Comparison of ENCODE assay signal across 27 cellular contexts in the genomic region with DNA sequence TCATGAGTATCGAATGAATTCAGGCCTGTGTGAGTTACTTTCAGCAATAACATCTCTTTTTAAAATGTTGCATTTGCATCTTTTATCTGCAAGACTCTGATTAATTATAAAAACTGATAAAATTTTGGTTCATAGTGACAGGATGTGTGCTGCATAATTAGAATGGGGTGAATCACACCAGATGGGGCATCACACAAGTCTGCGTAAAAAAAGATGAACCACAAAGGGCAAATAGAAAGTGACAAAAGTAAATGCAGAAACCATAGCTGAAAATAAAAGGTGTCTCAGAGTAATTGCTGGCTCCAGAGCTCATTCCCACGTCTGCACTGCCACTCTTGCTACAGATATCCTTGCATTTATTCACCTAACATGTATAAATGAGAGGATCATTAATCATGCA.
DNase-seq lines count a peak whose midpoint lies in the region; ATAC-seq and TF ChIP-seq lines count a peak whose summit lies in the region.
"Had no signal": no experiment of that assay in that cellular context is flagged by ENCODE, and none has a peak within 500 bp of the region (broad histone marks: within the 10 kb centered on the region; RNA-seq: fewer than 3 reads in every experiment).

No MANE protein-coding gene starts in this region.

- H3K27ac ChIP-seq in caudate nucleus (ENCODE audit: low read depth, low read length) (peak overlapping the region; percentile 46), right atrium auricular region (no peak overlapping the region)
- H3K27ac ChIP-seq: RWPE1, SK-N-MC, stomach had no signal

- H3K4me1 Mint-ChIP-seq in activated naive CD8-positive, alpha-beta T cell (ENCODE audit: low read depth): peaks cover 6% of the 10 kb centered on the region
- H3K4me1 Mint-ChIP-seq in activated naive CD8-positive, alpha-beta T cell treated with anti-CD3 and anti-CD28 coated beads for 36 hours: peaks cover 7% of the 10 kb centered on the region
- H3K4me1 Mint-ChIP-seq in stimulated activated naive CD8-positive, alpha-beta T cell treated with anti-CD3 and anti-CD28 coated beads, Interleukin-15, amount 100 ng/mL, for 72 hours: peaks cover 9% of the 10 kb centered on the region
- H3K4me1 Mint-ChIP-seq: central memory CD8-positive, alpha-beta T cell had no signal

- no peaks in the 10 kb centered on the region for H3K9me3 ChIP-seq in right atrium auricular region
- H3K9me3 ChIP-seq: BE2C, stomach had no signal

- H3K27me3 Mint-ChIP-seq in activated naive CD8-positive, alpha-beta T cell: no peaks in the 10 kb centered on the region
- H3K27me3 Mint-ChIP-seq in activated naive CD8-positive, alpha-beta T cell treated with anti-CD3 and anti-CD28 coated beads for 36 hours: no peaks in the 10 kb centered on the region
- H3K27me3 Mint-ChIP-seq in stimulated activated naive CD8-positive, alpha-beta T cell treated with anti-CD3 and anti-CD28 coated beads, Interleukin-15, amount 100 ng/mL, for 72 hours: no peaks in the 10 kb centered on the region
- H3K27me3 Mint-ChIP-seq: activated B cell treated with CpG ODN at 0.5 μM for 24 hours; central memory CD8-positive, alpha-beta T cell; effector memory CD8-positive, alpha-beta T cell; IgD-negative memory B cell had no signal

- ATAC-seq in HG03175 (IDR thresholded peaks at IDR 0.05; ENCODE audit: unreplicated experiment): peak; percentile 63
- peak; percentile 61 for ATAC-seq in stimulated activated naive CD8-positive, alpha-beta T cell treated with anti-CD3 and anti-CD28 coated beads, Interleukin-15, amount 100 ng/mL, for 72 hours
- no peak for ATAC-seq in HG03159 (IDR thresholded peaks at IDR 0.05; ENCODE audit: unreplicated experiment)
- ATAC-seq: CD8-positive, alpha-beta T cell; effector memory CD8-positive, alpha-beta T cell; left lobe of liver had no signal

- H3K4me1 ChIP-seq in right atrium auricular region: no peaks in the 10 kb centered on the region
- H3K4me1 ChIP-seq: BE2C, stomach had no signal

- no peak overlapping the region for H3K4me3 Mint-ChIP-seq in activated naive CD8-positive, alpha-beta T cell
- no peak overlapping the region for H3K4me3 Mint-ChIP-seq in activated naive CD8-positive, alpha-beta T cell treated with anti-CD3 and anti-CD28 coated beads for 36 hours
- H3K4me3 Mint-ChIP-seq in stimulated activated naive CD8-positive, alpha-beta T cell treated with anti-CD3 and anti-CD28 coated beads, Interleukin-15, amount 100 ng/mL, for 72 hours: no peak overlapping the region
- H3K4me3 Mint-ChIP-seq: CD8-positive, alpha-beta T cell; central memory CD8-positive, alpha-beta T cell; effector memory CD8-positive, alpha-beta T cell had no signal

- no peaks in the 10 kb centered on the region for H3K27me3 ChIP-seq in right atrium auricular region
- H3K27me3 ChIP-seq: BE2C, stomach had no signal

- DNase-seq in activated naive CD8-positive, alpha-beta T cell treated with anti-CD3 and anti-CD28 coated beads for 36 hours: no peak
- DNase-seq in caudate nucleus (lab: John Stamatoyannopoulos, UW): no peak
- no peak for DNase-seq in stimulated activated naive CD8-positive, alpha-beta T cell treated with anti-CD3 and anti-CD28 coated beads, Interleukin-15, amount 100 ng/mL, for 72 hours
- no peak for DNase-seq in right atrium auricular region (ENCODE audit: low spot score)
- no peak for DNase-seq in DMS153 (lab: John Stamatoyannopoulos, UW)
- DNase-seq: activated B cell treated with CpG ODN at 0.5 μM for 24 hours; activated CD4-positive, alpha-beta T cell treated with anti-CD3 and anti-CD28 coated beads, Interleukin-2, amount 50 U/mL, for 48 hours; activated CD8-positive, alpha-beta memory T cell treated with anti-CD3 and anti-CD28 coated beads, Interleukin-2, amount 50 U/mL, for 4 hours; aorta; BE2C; CD8-positive, alpha-beta T cell; effector memory CD8-positive, alpha-beta T cell; mesenchymal stem cell; NCI-H1092; NCI-H1694 treated with DMSO at 0.1 percent for 48 hours; NCI-H510A; stimulated activated CD4-positive, alpha-beta T cell treated with anti-CD3 and anti-CD28 coated beads, Interleukin-15, amount 100 ng/mL, for 24 hours; stomach had no signal

- no peaks in the 10 kb centered on the region for H3K36me3 ChIP-seq in right atrium auricular region
- H3K36me3 ChIP-seq: BE2C, stomach had no signal

- peak overlapping the region; percentile 77 for H3K27ac Mint-ChIP-seq in activated naive CD8-positive, alpha-beta T cell
- H3K27ac Mint-ChIP-seq in activated naive CD8-positive, alpha-beta T cell treated with anti-CD3 and anti-CD28 coated beads for 36 hours: no peak overlapping the region
- no peak overlapping the region for H3K27ac Mint-ChIP-seq in stimulated activated naive CD8-positive, alpha-beta T cell treated with anti-CD3 and anti-CD28 coated beads, Interleukin-15, amount 100 ng/mL, for 72 hours
- H3K27ac Mint-ChIP-seq: activated B cell treated with CpG ODN at 0.5 μM for 24 hours; activated naive CD4-positive, alpha-beta T cell treated with anti-CD3 and anti-CD28 coated beads, Interleukin-2, amount 50 U/mL, for 72 hours; CD8-positive, alpha-beta T cell; effector memory CD8-positive, alpha-beta T cell; IgD-negative memory B cell had no signal

- H3K4me3 ChIP-seq in right atrium auricular region: no peak overlapping the region
- H3K4me3 ChIP-seq: SK-N-MC, stomach had no signal

- no peaks in the 10 kb centered on the region for H3K9me3 Mint-ChIP-seq in activated naive CD8-positive, alpha-beta T cell (ENCODE audit: low read depth)
- H3K9me3 Mint-ChIP-seq in activated naive CD8-positive, alpha-beta T cell treated with anti-CD3 and anti-CD28 coated beads for 36 hours: no peaks in the 10 kb centered on the region
- no peaks in the 10 kb centered on the region for H3K9me3 Mint-ChIP-seq in stimulated activated naive CD8-positive, alpha-beta T cell treated with anti-CD3 and anti-CD28 coated beads, Interleukin-15, amount 100 ng/mL, for 72 hours
- H3K9me3 Mint-ChIP-seq: activated B cell treated with CpG ODN at 0.5 μM for 24 hours; activated naive CD4-positive, alpha-beta T cell treated with anti-CD3 and anti-CD28 coated beads, Interleukin-2, amount 50 U/mL, for 72 hours; CD8-positive, alpha-beta T cell; central memory CD8-positive, alpha-beta T cell; effector memory CD8-positive, alpha-beta T cell; IgD-negative memory B cell had no signal

- no peak for TF ChIP-seq CTCF in right atrium auricular region (IDR thresholded peaks at IDR 0.05)

- no peaks in the 10 kb centered on the region for H3K36me3 Mint-ChIP-seq in activated naive CD8-positive, alpha-beta T cell
- H3K36me3 Mint-ChIP-seq in activated naive CD8-positive, alpha-beta T cell treated with anti-CD3 and anti-CD28 coated beads for 36 hours: no peaks in the 10 kb centered on the region
- H3K36me3 Mint-ChIP-seq: activated naive CD4-positive, alpha-beta T cell treated with anti-CD3 and anti-CD28 coated beads, Interleukin-2, amount 50 U/mL, for 72 hours; CD8-positive, alpha-beta T cell had no signal
